In the genomic region with DNA sequence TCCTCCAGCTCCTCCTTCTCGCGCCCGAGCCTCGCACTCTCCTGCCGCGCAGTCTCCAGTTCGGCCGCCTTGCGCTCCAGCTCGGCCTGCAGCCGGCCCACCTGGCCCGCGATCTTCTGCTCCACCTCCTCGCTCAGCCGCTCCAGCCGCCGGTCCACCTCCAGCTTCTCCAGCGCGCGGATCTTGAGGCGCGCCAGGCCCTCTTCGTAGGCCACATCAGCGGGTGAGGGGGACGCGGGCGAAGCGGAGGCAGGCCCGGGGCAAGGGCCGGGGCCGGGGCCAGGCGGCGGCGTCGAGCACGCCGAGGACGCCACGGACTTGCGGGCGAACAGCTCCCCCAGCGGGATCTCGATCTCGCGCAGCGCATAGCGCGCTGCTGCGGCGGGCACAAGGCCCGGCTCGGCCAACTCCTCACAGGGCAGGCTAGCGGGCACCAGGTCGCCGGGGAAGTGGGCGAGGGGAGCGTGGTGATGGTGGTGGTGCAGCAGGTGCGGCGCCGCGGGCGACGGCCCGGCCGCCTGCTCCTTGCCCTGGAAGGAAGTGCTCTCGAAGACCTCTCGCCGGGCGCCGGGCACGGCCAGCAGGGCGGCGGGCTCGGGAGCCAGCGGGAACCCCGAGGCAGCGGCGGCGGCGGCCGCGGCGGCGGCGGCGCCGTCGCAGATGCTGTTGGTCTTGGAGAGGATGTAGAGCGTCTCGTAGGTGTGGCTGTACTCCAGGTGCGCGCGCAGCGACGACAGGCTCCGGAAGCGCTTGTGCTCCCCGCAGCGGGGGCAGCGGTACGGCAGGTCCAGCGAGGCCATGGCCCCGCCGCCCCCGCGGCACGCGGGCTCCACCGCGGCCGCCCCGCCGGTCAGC, we compare ENCODE assay signal across 1 cellular context.
TF ChIP-seq lines count a peak whose summit lies in the region.

No MANE protein-coding gene starts in this region.

TF ChIP-seq in GM12891, 5 proteins besides CTCF, POLR2A, EP300 and RAD21 (continued from another document):
- TF ChIP-seq POLR2AphosphoS5 (IDR thresholded peaks at IDR 0.05; ENCODE audit: low read depth, low read length) (no peak), POU2F2 (IDR thresholded peaks at IDR 0.05; ENCODE audit: low read depth, low read length) (no peak)
